ENCODE assay signal across 14 cellular contexts in the genomic region with DNA sequence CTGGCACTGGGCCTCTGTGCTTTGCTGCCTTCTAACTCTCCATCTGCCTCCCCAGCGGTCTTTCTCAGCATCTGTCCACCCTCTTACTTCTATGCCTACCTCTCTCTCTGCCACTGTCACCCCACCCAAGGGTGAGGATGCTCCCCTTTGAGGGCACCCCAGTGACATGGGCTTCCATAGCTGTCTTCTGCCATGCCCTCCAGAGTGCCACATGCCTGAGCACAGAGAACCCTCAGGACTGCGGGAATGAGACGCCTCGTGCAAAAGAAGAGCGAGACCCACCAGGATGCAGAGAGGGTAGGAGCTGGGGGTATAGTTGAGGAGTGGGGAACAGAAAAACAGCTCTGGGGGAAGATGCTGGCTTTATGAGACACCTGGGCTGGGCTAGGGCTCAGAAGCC.
DNase-seq lines count a peak whose midpoint lies in the region; ATAC-seq and TF ChIP-seq lines count a peak whose summit lies in the region.
"Had no signal": no experiment of that assay in that cellular context is flagged by ENCODE, and none has a peak within 500 bp of the region (broad histone marks: within the 10 kb centered on the region; RNA-seq: fewer than 3 reads in every experiment).

No MANE protein-coding gene starts in this region.

- H3K9me3 Mint-ChIP-seq in T-helper 2 cell treated with Interferon-gamma antibody and Interleukin-4, amounts not matched to agents 5 μg/mL and 100 μg/mL, for 36 hours: no peaks in the 10 kb centered on the region
- no peaks in the 10 kb centered on the region for H3K9me3 Mint-ChIP-seq in chondrocyte (ENCODE audit: low read depth)
- H3K9me3 Mint-ChIP-seq: CD4-positive, alpha-beta T cell had no signal

- peaks cover 20 to 33% (median 30%) of the 10 kb centered on the region in 3 donors for H3K4me1 ChIP-seq in skeletal muscle tissue (ENCODE audit: control insufficient read depth in 3 of 3, insufficient read depth in 3 of 3, low read length in 3 of 3)

- H3K36me3 ChIP-seq in skeletal muscle tissue (ENCODE audit: control insufficient read depth in 3 of 3, insufficient read depth in 3 of 3, low read length in 3 of 3): no peaks in the 10 kb centered on the region
- H3K36me3 ChIP-seq: BLaER1 treated with 17β-estradiol and CSF1 and Interleukin-3, amounts not matched to agents 10 nM and 100 nM had no signal

- no peak overlapping the region for H3K27ac ChIP-seq in skeletal muscle tissue (ENCODE audit: low read depth, low read length)
- H3K27ac ChIP-seq: BLaER1 treated with 17β-estradiol and CSF1 and Interleukin-3, amounts not matched to agents 10 nM and 100 nM had no signal

- no peak overlapping the region for H3K4me3 ChIP-seq in skeletal muscle tissue (ENCODE audit: low read length in 3 of 3)
- H3K4me3 ChIP-seq: BLaER1 treated with 17β-estradiol and CSF1 and Interleukin-3, amounts not matched to agents 10 nM and 100 nM; K562 had no signal

- H3K27me3 ChIP-seq in skeletal muscle tissue (ENCODE audit: control insufficient read depth in 3 of 3, insufficient read depth in 3 of 3, low read length in 3 of 3): no peaks in the 10 kb centered on the region

- no peak overlapping the region for H3K4me3 Mint-ChIP-seq in T-helper 2 cell treated with Interferon-gamma antibody and Interleukin-4, amounts not matched to agents 5 μg/mL and 100 μg/mL, for 36 hours
- H3K4me3 Mint-ChIP-seq in chondrocyte (ENCODE audit: unreplicated experiment): no peak overlapping the region
- H3K4me3 Mint-ChIP-seq: CD4-positive, alpha-beta T cell had no signal

- peak overlapping the region; percentile 33 for H3K27ac Mint-ChIP-seq in T-helper 2 cell treated with Interferon-gamma antibody and Interleukin-4, amounts not matched to agents 5 μg/mL and 100 μg/mL, for 36 hours
- no peak overlapping the region for H3K27ac Mint-ChIP-seq in chondrocyte (ENCODE audit: unreplicated experiment)

- no peak for TF ChIP-seq CTCF in chondrocyte (IDR thresholded peaks at IDR 0.05)

- H3K27me3 Mint-ChIP-seq in T-helper 2 cell treated with Interferon-gamma antibody and Interleukin-4, amounts not matched to agents 5 μg/mL and 100 μg/mL, for 36 hours (ENCODE audit: low read depth): peaks cover 3% of the 10 kb centered on the region
- peaks cover 27% of the 10 kb centered on the region for H3K27me3 Mint-ChIP-seq in chondrocyte (ENCODE audit: low read depth)
- H3K27me3 Mint-ChIP-seq: CD4-positive, alpha-beta T cell had no signal

- peak overlapping the region in 2 of 3 donors; percentile 45 to 68 for H3K9ac ChIP-seq in skeletal muscle tissue (ENCODE audit: low read depth in 1 of 3, low read length in 3 of 3)
- H3K9ac ChIP-seq: BLaER1 treated with 17β-estradiol and CSF1 and Interleukin-3, amounts not matched to agents 10 nM and 100 nM had no signal

- DNase-seq in T-helper 2 cell treated with Interferon-gamma antibody and Interleukin-4, amounts not matched to agents 5 μg/mL and 100 μg/mL, for 36 hours (ENCODE audit: low spot score): no peak
- no peak for DNase-seq in T-helper 2 cell
- peak; percentile 29 for DNase-seq in chondrocyte (ENCODE audit: low spot score)
- DNase-seq in NOMO-1 (lab: John Stamatoyannopoulos, UW; ENCODE audit: unreplicated experiment in 2 of 2): no peak
- DNase-seq: ACHN; CD4-positive, alpha-beta T cell; DND-41; GF-D8 had no signal

- ATAC-seq in HG02763 (IDR thresholded peaks at IDR 0.05; ENCODE audit: unreplicated experiment) (no peak), GM18870 (IDR thresholded peaks at IDR 0.05; ENCODE audit: unreplicated experiment) (no peak)
- ATAC-seq: HCT116, K562 had no signal

- H3K36me3 Mint-ChIP-seq in T-helper 2 cell treated with Interferon-gamma antibody and Interleukin-4, amounts not matched to agents 5 μg/mL and 100 μg/mL, for 36 hours (ENCODE audit: low read depth): no peaks in the 10 kb centered on the region
- no peaks in the 10 kb centered on the region for H3K36me3 Mint-ChIP-seq in chondrocyte (ENCODE audit: low read depth)

- H3K4me1 Mint-ChIP-seq in T-helper 2 cell treated with Interferon-gamma antibody and Interleukin-4, amounts not matched to agents 5 μg/mL and 100 μg/mL, for 36 hours (ENCODE audit: low read depth): peaks cover 17% of the 10 kb centered on the region
- peaks cover 7% of the 10 kb centered on the region for H3K4me1 Mint-ChIP-seq in chondrocyte (ENCODE audit: low read depth)

- no peaks in the 10 kb centered on the region for H3K9me3 ChIP-seq in skeletal muscle tissue (ENCODE audit: control insufficient read depth in 3 of 3, low read length in 3 of 3)
- H3K9me3 ChIP-seq: BLaER1 treated with 17β-estradiol and CSF1 and Interleukin-3, amounts not matched to agents 10 nM and 100 nM had no signal
